Comparison of ENCODE assay signal across 16 cellular contexts in genomic region chr4:69376450-69376849, GRCh38.
DNase-seq lines count a peak whose midpoint lies in the region; ATAC-seq, FAIRE-seq and TF ChIP-seq lines count a peak whose summit lies in the region.
"Had no signal": no experiment of that assay in that cellular context is flagged by ENCODE, and none has a peak within 500 bp of the region (broad histone marks: within the 10 kb centered on the region; RNA-seq: fewer than 3 reads in every experiment).

No MANE protein-coding gene starts in this region.

- 8% methylated on average over 12 of the region's 12 CpGs for WGBS in SK-N-SH (ENCODE audit: low lambda C conversion rate)
- no CpG with 5 or more reads among the region's 12 CpGs for WGBS in mesendoderm (ENCODE audit: extremely low coverage, insufficient coverage, low lambda C conversion rate)
- 91 to 97% methylated on average over 12 of the region's 12 CpGs for WGBS in sigmoid colon, 2 donors

- H3K79me1 ChIP-seq in mesendoderm (ENCODE audit: low read length), result no peaks in the 10 kb centered on the region

- no peak overlapping the region for H3K23ac ChIP-seq in mesendoderm (ENCODE audit: low read length)

- TF ChIP-seq EP300 in SK-N-SH (IDR thresholded peaks at IDR 0.05; ENCODE audit: borderline replicate concordance in 1 of 2, low read depth in 1 of 2, low read length in 1 of 2) (no peak), sigmoid colon (IDR thresholded peaks at IDR 0.05) (no peak)

- DNase-seq in SK-N-SH (no peak), mesendoderm (no peak), sigmoid colon (peak; percentile 55), frontal cortex (ENCODE audit: low spot score in 2 of 2) (no peak)
- DNase-seq: AML-193, DMS153, DMS79 treated with DMSO at 0.1 percent for 48 hours, GF-D8, GOT3, H9 had no signal

- no peak overlapping the region for H3K27ac ChIP-seq in SK-N-SH (ENCODE audit: low read depth in 2 of 2, low read length in 1 of 2)
- H3K27ac ChIP-seq in mesendoderm (ENCODE audit: low read depth, low read length), result no peak overlapping the region
- H3K27ac ChIP-seq in sigmoid colon, result no peak overlapping the region
- H3K27ac ChIP-seq: 22Rv1, A549, KMS-11 had no signal

- H3K79me2 ChIP-seq in SK-N-SH (ENCODE audit: insufficient read depth) (no peaks in the 10 kb centered on the region), mesendoderm (ENCODE audit: control insufficient read depth, insufficient read depth, low read length) (no peaks in the 10 kb centered on the region)

- H3K18ac ChIP-seq in mesendoderm (ENCODE audit: low read length), result no peak overlapping the region

- no peak for TF ChIP-seq POLR2A in sigmoid colon (IDR thresholded peaks at IDR 0.05)

- TF ChIP-seq RAD21 in SK-N-SH (IDR thresholded peaks at IDR 0.05; ENCODE audit: low read length), result no peak

- no peaks in the 10 kb centered on the region for H3K36me3 ChIP-seq in SK-N-SH (replicated peaks in 1 of 2; ENCODE audit: control insufficient read depth in 1 of 2, insufficient read depth in 2 of 2, low read length in 1 of 2)
- H3K36me3 ChIP-seq in mesendoderm (ENCODE audit: control insufficient read depth, insufficient read depth, low read length), result no peaks in the 10 kb centered on the region
- H3K36me3 ChIP-seq in sigmoid colon, result no peaks in the 10 kb centered on the region

- no peak overlapping the region for H2BK120ac ChIP-seq in mesendoderm (ENCODE audit: low read depth, low read length)

- H2BK5ac ChIP-seq in mesendoderm (ENCODE audit: low read length), result no peak overlapping the region

- H3K9me2 ChIP-seq in SK-N-SH, result no peaks in the 10 kb centered on the region

- H4K8ac ChIP-seq in mesendoderm (ENCODE audit: low read depth, low read length), result no peak overlapping the region

- H3K9me3 ChIP-seq in SK-N-SH (no peaks in the 10 kb centered on the region), sigmoid colon (no peaks in the 10 kb centered on the region)
- H3K9me3 ChIP-seq: A549 had no signal

- FAIRE-seq in frontal cortex (lab: Jason Lieb, UNC), result no peak
- FAIRE-seq: A549 had no signal

- no peak overlapping the region for H2BK15ac ChIP-seq in mesendoderm (replicated peaks; ENCODE audit: low read depth)

- no peak for TF ChIP-seq CTCF in SK-N-SH (IDR thresholded peaks at IDR 0.05)
- TF ChIP-seq CTCF in sigmoid colon (IDR thresholded peaks at IDR 0.05), result no peak

- intact Hi-C loops in sigmoid colon (cut with DNase I), result no loop called here

- H3K56ac ChIP-seq in mesendoderm (ENCODE audit: low read length), result no peak overlapping the region

- H3K4ac ChIP-seq in mesendoderm (ENCODE audit: low read depth, low read length), result peak overlapping the region; percentile 9

- H4K5ac ChIP-seq in mesendoderm (ENCODE audit: low read length), result no peak overlapping the region

- no peaks in the 10 kb centered on the region for H4K20me1 ChIP-seq in SK-N-SH (ENCODE audit: insufficient read depth)

- no peaks in the 10 kb centered on the region for H3F3A ChIP-seq in SK-N-SH (replicated peaks; ENCODE audit: insufficient read depth)

- H3K4me3 ChIP-seq in SK-N-SH (ENCODE audit: low read depth in 2 of 2, low read length in 1 of 2) (peak overlapping the region in 1 of 2 experiments; percentile 6; a peak in 2 of 4 replicates), mesendoderm (ENCODE audit: low read length) (no peak overlapping the region), sigmoid colon (no peak overlapping the region)
- H3K4me3 ChIP-seq: A549 had no signal

- H2AFZ ChIP-seq in SK-N-SH (ENCODE audit: low read depth), result no peak overlapping the region; the same call in 1 of the 2 replicates

- ATAC-seq in SK-N-SH treated with all-trans-retinoic acid at 6 μM for 48 hours, result no peak
- ATAC-seq in HG02981 (IDR thresholded peaks at IDR 0.05; ENCODE audit: unreplicated experiment), result no peak
- no peak for ATAC-seq in GM21825 (IDR thresholded peaks at IDR 0.05; ENCODE audit: unreplicated experiment)
- ATAC-seq: A549 had no signal

- POLR2A ChIA-PET in SK-N-SH (lab: Yijun Ruan, JAX), result no interaction called here

- H3K4me2 ChIP-seq in SK-N-SH (peak overlapping the region; percentile 44; the same call in 1 of the 2 replicates), mesendoderm (ENCODE audit: low read length) (no peak overlapping the region)
- H3K4me2 ChIP-seq: A549, KMS-11 had no signal

- CTCF ChIA-PET in SK-N-SH (lab: Yijun Ruan, JAX), result no interaction called here

- H2AK5ac ChIP-seq in mesendoderm (ENCODE audit: low read length), result no peak overlapping the region

- H3K27me3 ChIP-seq in SK-N-SH (ENCODE audit: insufficient read depth) (no peaks in the 10 kb centered on the region; the same call in 1 of the 2 replicates), mesendoderm (ENCODE audit: insufficient read depth, low read length, poor library complexity) (no peaks in the 10 kb centered on the region), sigmoid colon (no peaks in the 10 kb centered on the region)

- H3K9ac ChIP-seq in SK-N-SH, result no peak overlapping the region
- no peak overlapping the region for H3K9ac ChIP-seq in mesendoderm (ENCODE audit: low read length)
- H3K9ac ChIP-seq: KMS-11 had no signal

- H3K4me1 ChIP-seq in SK-N-SH (ENCODE audit: control insufficient read depth in 1 of 2, insufficient read depth in 2 of 2, low read depth in 1 of 2, low read length in 1 of 2), result no peaks in the 10 kb centered on the region
- no peaks in the 10 kb centered on the region for H3K4me1 ChIP-seq in mesendoderm (ENCODE audit: control insufficient read depth, low read depth, low read length)
- H3K4me1 ChIP-seq in sigmoid colon, result no peaks in the 10 kb centered on the region
- H3K4me1 ChIP-seq: A549 had no signal

TF ChIP-seq in SK-N-SH, 30 proteins besides CTCF, POLR2A, EP300 and RAD21:
- TF ChIP-seq FOXM1 (IDR thresholded peaks at IDR 0.05; ENCODE audit: low read depth) (no peak), IRF3 (IDR thresholded peaks at IDR 0.05; ENCODE audit: low read depth, low read length) (no peak), TAF1 (IDR thresholded peaks at IDR 0.05; ENCODE audit: borderline replicate concordance, low read depth, low read length) (no peak)

TF ChIP-seq in SK-N-SH treated with all-trans-retinoic acid at 6 μM for 48 hours, 23 proteins besides CTCF, POLR2A, EP300 and RAD21:
- no peak for TF ChIP-seq PATZ1 (CRISPR knock-in tag; IDR thresholded peaks at IDR 0.05; ENCODE audit: borderline replicate concordance)
- TF ChIP-seq CSRNP3 (CRISPR knock-in tag; IDR thresholded peaks at IDR 0.05), result no peak
- TF ChIP-seq PPARA (CRISPR knock-in tag; IDR thresholded peaks at IDR 0.05; ENCODE audit: borderline replicate concordance), result no peak
- TF ChIP-seq ARNTL (CRISPR knock-in tag; IDR thresholded peaks at IDR 0.05; ENCODE audit: borderline replicate concordance, low read depth), result no peak
- TF ChIP-seq ZNF8 (CRISPR knock-in tag; IDR thresholded peaks at IDR 0.05), result no peak
- no peak for TF ChIP-seq BACH2 (CRISPR knock-in tag; IDR thresholded peaks at IDR 0.05; ENCODE audit: borderline replicate concordance)
- no peak for TF ChIP-seq TOX (CRISPR knock-in tag; IDR thresholded peaks at IDR 0.05; ENCODE audit: borderline replicate concordance)
- no peak for TF ChIP-seq OSR1 (CRISPR knock-in tag; IDR thresholded peaks at IDR 0.05)
- TF ChIP-seq ISL1 (CRISPR knock-in tag; IDR thresholded peaks at IDR 0.05), result no peak
- no peak for TF ChIP-seq SNAI2 (CRISPR knock-in tag; IDR thresholded peaks at IDR 0.05)
